Comparison of ENCODE assay signal across 1 cellular context in genomic region chr15:58361291-58361759, GRCh38.
TF ChIP-seq lines count a peak whose summit lies in the region.

No MANE protein-coding gene starts in this region.

TF ChIP-seq in HEK293, 187 proteins besides CTCF, POLR2A, EP300 and RAD21 (continued from another document and continues in another):
- TF ChIP-seq HIC1 (tag by site-specific recombination; IDR thresholded peaks at IDR 0.05) = peak; percentile 83
- no peak for TF ChIP-seq HOXC10 (CRISPR knock-in tag; IDR thresholded peaks at IDR 0.05)
- TF ChIP-seq MZF1 (tag by site-specific recombination; IDR thresholded peaks at IDR 0.05; ENCODE audit: borderline replicate concordance) = 0 out of 2 replicates have a peak, but pooled peaks have one; percentile 13
- TF ChIP-seq REPIN1 (tag by site-specific recombination; IDR thresholded peaks at IDR 0.05; ENCODE audit: low read depth) = no peak
- no peak for TF ChIP-seq ZNF266 (tag by site-specific recombination; IDR thresholded peaks at IDR 0.05; ENCODE audit: low read depth)
- TF ChIP-seq ZFP37 (tag by site-specific recombination; IDR thresholded peaks at IDR 0.05) = no peak
- TF ChIP-seq ZNF777 (tag by site-specific recombination; IDR thresholded peaks at IDR 0.05; ENCODE audit: borderline replicate concordance) = no peak
- no peak for TF ChIP-seq ZNF530 (tag by site-specific recombination; IDR thresholded peaks at IDR 0.05; ENCODE audit: low read depth)
- no peak for TF ChIP-seq GLI4 (tag by site-specific recombination; IDR thresholded peaks at IDR 0.05)
- no peak for TF ChIP-seq ZNF239 (tag by site-specific recombination; IDR thresholded peaks at IDR 0.05)
- peak; percentile 94 for TF ChIP-seq ZNF366 (tag by site-specific recombination; conservative IDR thresholded peaks at IDR 0.05)
- TF ChIP-seq BCL11A (tag by site-specific recombination; IDR thresholded peaks at IDR 0.05; ENCODE audit: low read depth) = peak; percentile 87; the same call in 1 of the 2 replicates
- TF ChIP-seq ZNF670 (tag by site-specific recombination; IDR thresholded peaks at IDR 0.05; ENCODE audit: low read depth) = no peak
- peak; percentile 83 for TF ChIP-seq ZNF394 (tag by site-specific recombination; IDR thresholded peaks at IDR 0.05; ENCODE audit: borderline replicate concordance)
- no peak for TF ChIP-seq ZNF169 (tag by site-specific recombination; IDR thresholded peaks at IDR 0.05)
- TF ChIP-seq RBAK (tag by site-specific recombination; IDR thresholded peaks at IDR 0.05) = no peak
- no peak for TF ChIP-seq TCF7L2 (IDR thresholded peaks at IDR 0.05; ENCODE audit: borderline replicate concordance, low read depth, low read length)
- no peak for TF ChIP-seq ZFP41 (tag by site-specific recombination; IDR thresholded peaks at IDR 0.05; ENCODE audit: borderline replicate concordance)
- TF ChIP-seq ZNF350 (tag by site-specific recombination; IDR thresholded peaks at IDR 0.05) = no peak
- TF ChIP-seq ZNF776 (tag by site-specific recombination; IDR thresholded peaks at IDR 0.05; ENCODE audit: borderline replicate concordance) = no peak
- TF ChIP-seq ZNF311 (tag by site-specific recombination; IDR thresholded peaks at IDR 0.05; ENCODE audit: borderline replicate concordance) = no peak
- no peak for TF ChIP-seq ZNF248 (tag by site-specific recombination; IDR thresholded peaks at IDR 0.05)
- no peak for TF ChIP-seq ZNF292 (tag by site-specific recombination; IDR thresholded peaks at IDR 0.05; ENCODE audit: borderline replicate concordance, low read depth)
- no peak for TF ChIP-seq ZNF280D (tag by site-specific recombination; IDR thresholded peaks at IDR 0.05)
- no peak for TF ChIP-seq ZNF571 (tag by site-specific recombination; IDR thresholded peaks at IDR 0.05)
- TF ChIP-seq ZNF488 (tag by site-specific recombination; IDR thresholded peaks at IDR 0.05) = peak; percentile 90
- TF ChIP-seq SETDB1 (IDR thresholded peaks at IDR 0.05; ENCODE audit: insufficient read length, low read length) = no peak
- no peak for TF ChIP-seq ZNF548 (tag by site-specific recombination; IDR thresholded peaks at IDR 0.05)
- no peak for TF ChIP-seq ZNF654 (tag by site-specific recombination; IDR thresholded peaks at IDR 0.05; ENCODE audit: low read depth)
- no peak for TF ChIP-seq ZNF677 (tag by site-specific recombination; IDR thresholded peaks at IDR 0.05)
- TF ChIP-seq KLF8 (tag by site-specific recombination; IDR thresholded peaks at IDR 0.05) = peak; percentile 73
- no peak for TF ChIP-seq ZNF792 (tag by site-specific recombination; IDR thresholded peaks at IDR 0.05)
- TF ChIP-seq GLIS2 (tag by site-specific recombination; IDR thresholded peaks at IDR 0.05) = 0 out of 2 replicates have a peak, but pooled peaks have one; percentile 26
- peak; percentile 72 for TF ChIP-seq ZBTB17 (tag by site-specific recombination; IDR thresholded peaks at IDR 0.05)
- no peak for TF ChIP-seq ZNF132 (tag by site-specific recombination; IDR thresholded peaks at IDR 0.05; ENCODE audit: borderline replicate concordance)
- no peak for TF ChIP-seq ZNF140 (tag by site-specific recombination; IDR thresholded peaks at IDR 0.05)
- TF ChIP-seq ZSCAN5A (tag by site-specific recombination; IDR thresholded peaks at IDR 0.05) = no peak
- TF ChIP-seq HOXA7 (CRISPR knock-in tag; IDR thresholded peaks at IDR 0.05; ENCODE audit: borderline replicate concordance) = no peak
- TF ChIP-seq ZNF830 (tag by site-specific recombination; IDR thresholded peaks at IDR 0.05; ENCODE audit: low read depth) = no peak
- peak; percentile 86; the same call in 1 of the 2 replicates for TF ChIP-seq ZNF660 (tag by site-specific recombination; IDR thresholded peaks at IDR 0.05)
- TF ChIP-seq ZNF549 (tag by site-specific recombination; IDR thresholded peaks at IDR 0.05) = no peak
- peak; percentile 97 for TF ChIP-seq ATF2 (tag by site-specific recombination; IDR thresholded peaks at IDR 0.05; ENCODE audit: low read depth)
- TF ChIP-seq ZNF664 (tag by site-specific recombination; IDR thresholded peaks at IDR 0.05) = no peak
- no peak for TF ChIP-seq KLF9 (tag by site-specific recombination; IDR thresholded peaks at IDR 0.05; ENCODE audit: low read depth)
- peak; percentile 64; the same call in 1 of the 2 replicates for TF ChIP-seq ZNF2 (tag by site-specific recombination; IDR thresholded peaks at IDR 0.05)
- TF ChIP-seq ZNF202 (tag by site-specific recombination; IDR thresholded peaks at IDR 0.05; ENCODE audit: borderline replicate concordance) = no peak
- peak; percentile 71 for TF ChIP-seq ZBTB44 (tag by site-specific recombination; IDR thresholded peaks at IDR 0.05)
- no peak for TF ChIP-seq ZNF175 (tag by site-specific recombination; IDR thresholded peaks at IDR 0.05)
- TF ChIP-seq ZNF16 (tag by site-specific recombination; IDR thresholded peaks at IDR 0.05; ENCODE audit: low read depth) = no peak
- no peak for TF ChIP-seq YY1 (tag by site-specific recombination; IDR thresholded peaks at IDR 0.05)
- peak; percentile 80 for TF ChIP-seq ZNF558 (tag by site-specific recombination; IDR thresholded peaks at IDR 0.05)
- TF ChIP-seq KLF1 (tag by site-specific recombination; IDR thresholded peaks at IDR 0.05) = no peak
- TF ChIP-seq ZNF639 (tag by site-specific recombination; IDR thresholded peaks at IDR 0.05) = peak; percentile 93
- no peak for TF ChIP-seq ZNF112 (tag by site-specific recombination; IDR thresholded peaks at IDR 0.05)
- TF ChIP-seq ZNF701 (tag by site-specific recombination; IDR thresholded peaks at IDR 0.05) = no peak
- TF ChIP-seq ZNF76 (tag by site-specific recombination; IDR thresholded peaks at IDR 0.05; ENCODE audit: borderline replicate concordance, low read depth) = no peak
- no peak for TF ChIP-seq ZNF23 (tag by site-specific recombination; IDR thresholded peaks at IDR 0.05; ENCODE audit: borderline replicate concordance)
- no peak; the same call in 1 of the 2 replicates for TF ChIP-seq ZNF426 (tag by site-specific recombination; IDR thresholded peaks at IDR 0.05)
- no peak for TF ChIP-seq ZNF521 (tag by site-specific recombination; IDR thresholded peaks at IDR 0.05)
- TF ChIP-seq YY2 (tag by site-specific recombination; IDR thresholded peaks at IDR 0.05) = no peak
- peak; percentile 61 for TF ChIP-seq PATZ1 (tag by site-specific recombination; IDR thresholded peaks at IDR 0.05)
- TF ChIP-seq ZNF10 (tag by site-specific recombination; IDR thresholded peaks at IDR 0.05) = peak; percentile 83
- TF ChIP-seq ZNF37A (tag by site-specific recombination; IDR thresholded peaks at IDR 0.05) = no peak
- no peak for TF ChIP-seq ZBTB7A (tag by site-specific recombination; IDR thresholded peaks at IDR 0.05; ENCODE audit: low read depth)
